2 cellular contexts compared by ENCODE assay signal in genomic region chr18:11981633-11982366, GRCh38.
TF ChIP-seq lines count a peak whose summit lies in the region.

No MANE protein-coding gene starts in this region.

TF ChIP-seq in IMR-90, 13 proteins besides CTCF, POLR2A, EP300 and RAD21 (continued from another document):
- no peak for TF ChIP-seq NFE2L2 (IDR thresholded peaks at IDR 0.05; ENCODE audit: low read depth, low read length)

TF ChIP-seq in WTC11, 78 proteins besides CTCF, POLR2A, EP300 and RAD21 (continued from another document):
- TF ChIP-seq RORB (CRISPR knock-in tag; IDR thresholded peaks at IDR 0.05) (no peak), PRRX2 (CRISPR knock-in tag; IDR thresholded peaks at IDR 0.05) (no peak), ZNF263 (CRISPR knock-in tag; IDR thresholded peaks at IDR 0.05; ENCODE audit: low read depth) (0 out of 2 replicates have a peak, but pooled peaks have one; percentile 29), SOX15 (CRISPR knock-in tag; IDR thresholded peaks at IDR 0.05) (no peak), NR3C1 (CRISPR knock-in tag; conservative IDR thresholded peaks at IDR 0.05; ENCODE audit: low read depth) (no peak), ZNF423 (CRISPR knock-in tag; IDR thresholded peaks at IDR 0.05) (peak; percentile 18; the same call in 1 of the 2 replicates), ETV6 (CRISPR knock-in tag; IDR thresholded peaks at IDR 0.05) (0 out of 2 replicates have a peak, but pooled peaks have one; percentile 35), PRDM15 (CRISPR knock-in tag; IDR thresholded peaks at IDR 0.05) (no peak), USF2 (CRISPR knock-in tag; IDR thresholded peaks at IDR 0.05) (peak; percentile 1; the same call in 1 of the 2 replicates)
TF ChIP-seq in WTC11: peak in this region for 5.
